ENCODE assay signal across 8 cellular contexts in the genomic region with DNA sequence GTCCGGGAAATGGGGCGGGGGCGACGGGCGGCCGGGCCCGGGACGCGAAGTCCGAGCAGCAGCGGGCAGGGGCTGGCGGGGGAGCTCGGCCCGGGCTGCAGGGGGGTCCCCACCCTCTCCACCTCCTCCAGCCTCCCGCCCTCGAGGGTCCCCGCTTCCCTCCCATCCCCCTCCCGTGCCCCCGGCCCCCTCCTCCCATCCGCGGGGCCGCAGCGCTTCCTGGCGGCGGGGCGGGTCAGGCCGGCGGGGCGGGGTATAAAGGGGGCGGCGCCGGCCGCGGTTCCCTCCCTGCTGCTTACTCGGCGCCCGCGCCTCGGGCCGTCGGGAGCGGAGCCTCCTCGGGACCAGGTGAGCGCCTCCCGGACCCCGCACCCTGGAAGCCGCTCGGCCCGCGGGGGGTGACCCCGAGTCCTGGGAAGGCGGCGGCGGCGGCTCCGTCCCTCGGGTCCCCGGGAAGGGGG. TPM values are rescaled to one million over a fixed set of nuclear protein-coding genes. Genes with fewer than 3 reads are reported as not detected.
DNase-seq lines count a peak whose midpoint lies in the region; ATAC-seq, FAIRE-seq and TF ChIP-seq lines count a peak whose summit lies in the region.

A gene (plus strand): TSS at position 287 of the 461 bp plus-strand sequence.

- no peaks in the 10 kb centered on the region for H3K36me3 ChIP-seq in adrenal gland (replicated peaks in 1 of 2)

- peaks cover 15% of the 10 kb centered on the region for H3K27me3 ChIP-seq in adrenal gland

- DNase-seq in GM19239 (ENCODE audit: insufficient read length, low spot score) (peak; percentile 25), T follicular helper cell (ENCODE audit: low read depth) (peak; percentile 33), adrenal gland (peak; percentile 11 to 48 (median 33)), hepatic stellate cell (ENCODE audit: low spot score) (peak; percentile 89), skeletal muscle cell (ENCODE audit: low read depth) (no peak), NCI-H510A (lab: John Stamatoyannopoulos, UW) (no peak), NCI-H510A treated with DMSO at 0.1 percent for 48 hours (lab: John Stamatoyannopoulos, UW) (no peak)

- no peak for TF ChIP-seq POLR2A in adrenal gland (IDR thresholded peaks at IDR 0.05)

- WGBS in adrenal gland, 4 donors = 0 to 1% (median 1%) methylated on average over 4 to 57 of the region's 58 CpGs; no CpG with 5 or more reads in 1 of the 4 donors

- TF ChIP-seq CTCF in adrenal gland (IDR thresholded peaks at IDR 0.05) = peak in 1 of 6 experiments; percentile 29

- FAIRE-seq in GM19239 (lab: Jason Lieb, UNC) = no peak

- H3K27ac ChIP-seq in adrenal gland = peak within 1 kb of the TSS in 4 of 5 donors; percentile 27 to 88 (median 62)

- H3K4me3 ChIP-seq in adrenal gland (peak within 1 kb of the TSS in 2 of 4 donors; percentile 34 to 74), skeletal muscle cell (ENCODE audit: low read depth, low read length) (peak within 1 kb of the TSS; percentile 57)

- no peak for ATAC-seq in HG03354 (IDR thresholded peaks at IDR 0.05; ENCODE audit: poor library complexity, severe bottlenecking, unreplicated experiment)

- peaks cover 0 to 4% (median 0%) of the 10 kb centered on the region in 3 donors for H3K9me3 ChIP-seq in adrenal gland (replicated peaks in 1 of 3)

- H3K4me1 ChIP-seq in adrenal gland (replicated peaks in 1 of 2) = no peaks in the 10 kb centered on the region

- intact Hi-C loops in adrenal gland (cut with DNase I) = loop anchor here (10.0 kb wide), 2 partner anchors 113 to 123 kb away; a partner anchor contains a TSS

RNA-seq across cellular contexts. Expression of the gene that starts here (rescaled TPM):
- 100 to 1,000 TPM in 7 of 8 donors, 10 to 100 TPM in 1; 80.3 to 335 (median 181) TPM for total RNA-seq in adrenal gland
- polyA plus RNA-seq in adrenal gland = 100 to 1,000 TPM in 2 of 3 donors, 10 to 100 TPM in 1; 19.0 to 543 (median 246) TPM

Comparison
In these comparisons a context has a peak if more than half of its experiments do, and no peak if none do; other contexts are left out.
1. DNase-seq: peak in GM19239 (single experiment), T follicular helper cell (single experiment), adrenal gland (7 of 7) and hepatic stellate cell (single experiment); none in skeletal muscle cell (single experiment), NCI-H510A (single experiment) and NCI-H510A treated with DMSO at 0.1 percent for 48 hours (single experiment).